In the genomic region with DNA sequence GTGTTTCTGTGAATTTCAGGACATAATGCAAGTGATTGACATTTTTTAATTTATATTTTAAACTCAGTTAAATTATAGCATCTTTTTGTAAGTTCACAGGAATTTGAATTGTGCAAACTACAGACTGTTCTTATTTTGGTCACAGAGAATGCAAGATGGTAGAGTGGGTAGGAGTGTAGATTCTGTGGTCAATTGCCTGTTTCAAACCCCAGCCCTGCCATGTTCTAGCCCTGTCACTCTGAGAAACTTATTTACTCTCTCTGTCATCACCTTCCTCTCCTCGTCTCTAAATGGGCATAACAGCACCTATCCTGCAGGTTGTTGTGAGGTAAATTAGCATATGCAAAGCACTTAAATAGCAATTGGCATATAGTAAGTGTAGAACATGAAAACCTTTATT, we compare ENCODE assay signal across 16 cellular contexts.
DNase-seq lines count a peak whose midpoint lies in the region; ATAC-seq and TF ChIP-seq lines count a peak whose summit lies in the region.
"Had no signal": no experiment of that assay in that cellular context is flagged by ENCODE, and none has a peak within 500 bp of the region (broad histone marks: within the 10 kb centered on the region; RNA-seq: fewer than 3 reads in every experiment).

No MANE protein-coding gene starts in this region.

- no peak overlapping the region for H3K27ac Mint-ChIP-seq in WTC11
- no peak overlapping the region for H3K27ac Mint-ChIP-seq in activated T-helper 1 cell treated with anti-CD3 and anti-CD28 coated beads, Interleukin-12 subunit alpha, Interleukin-12 subunit beta, Interleukin-2, Interleukin-4 antibody, amounts not matched to agents 30 ng/mL and 10 ng/mL and 1 ng/mL, durations not matched to agents 14 hours and 24 hours and 36 hours
- H3K27ac Mint-ChIP-seq: B cell; CD4-positive, alpha-beta T cell; CD8-positive, alpha-beta T cell had no signal

- peak; percentile 8 for DNase-seq in NCI-H146 (lab: John Stamatoyannopoulos, UW)
- no peak for DNase-seq in NCI-H146 treated with DMSO at 0.1 percent for 48 hours (lab: John Stamatoyannopoulos, UW; ENCODE audit: unreplicated experiment)
- no peak for DNase-seq in WTC11 (ENCODE audit: low spot score)
- peak; percentile 10 for DNase-seq in iPS-NIHi11 (ENCODE audit: low spot score)
- no peak for DNase-seq in activated T-helper 1 cell treated with anti-CD3 and anti-CD28 coated beads, Interleukin-12 subunit alpha, Interleukin-12 subunit beta, Interleukin-2, Interleukin-4 antibody, amounts not matched to agents 30 ng/mL and 10 ng/mL and 1 ng/mL, durations not matched to agents 14 hours and 24 hours and 36 hours (ENCODE audit: low spot score)
- DNase-seq in glomerular visceral epithelial cell (ENCODE audit: extremely low spot score): no peak
- DNase-seq: AML-193; Caco-2; Calu3; CD4-positive, alpha-beta T cell; CD8-positive, alpha-beta T cell; DMS79 treated with DMSO at 0.1 percent for 48 hours; GF-D8 had no signal

- no peaks in the 10 kb centered on the region for H3K27me3 Mint-ChIP-seq in WTC11 (ENCODE audit: low read depth)
- no peaks in the 10 kb centered on the region for H3K27me3 Mint-ChIP-seq in activated T-helper 1 cell treated with anti-CD3 and anti-CD28 coated beads, Interleukin-12 subunit alpha, Interleukin-12 subunit beta, Interleukin-2, Interleukin-4 antibody, amounts not matched to agents 30 ng/mL and 10 ng/mL and 1 ng/mL, durations not matched to agents 14 hours and 24 hours and 36 hours (ENCODE audit: insufficient read depth)
- H3K27me3 Mint-ChIP-seq: B cell; CD4-positive, alpha-beta T cell had no signal

- intact Hi-C loops in activated T-helper 1 cell treated with anti-CD3 and anti-CD28 coated beads, Interleukin-12 subunit alpha, Interleukin-12 subunit beta, Interleukin-2, Interleukin-4 antibody, amounts not matched to agents 30 ng/mL and 10 ng/mL and 1 ng/mL, durations not matched to agents 14 hours and 24 hours and 36 hours (cut with micrococcal nuclease): no loop called here

- no peak overlapping the region for H3K4me3 Mint-ChIP-seq in WTC11
- no peak overlapping the region for H3K4me3 Mint-ChIP-seq in activated T-helper 1 cell treated with anti-CD3 and anti-CD28 coated beads, Interleukin-12 subunit alpha, Interleukin-12 subunit beta, Interleukin-2, Interleukin-4 antibody, amounts not matched to agents 30 ng/mL and 10 ng/mL and 1 ng/mL, durations not matched to agents 14 hours and 24 hours and 36 hours
- H3K4me3 Mint-ChIP-seq: B cell; CD4-positive, alpha-beta T cell; CD8-positive, alpha-beta T cell had no signal

- CTCF ChIA-PET in WTC11 (lab: Charles Lee): no interaction called here

- H3K4me1 Mint-ChIP-seq in WTC11: peaks cover 17% of the 10 kb centered on the region
- H3K4me1 Mint-ChIP-seq in activated T-helper 1 cell treated with anti-CD3 and anti-CD28 coated beads, Interleukin-12 subunit alpha, Interleukin-12 subunit beta, Interleukin-2, Interleukin-4 antibody, amounts not matched to agents 30 ng/mL and 10 ng/mL and 1 ng/mL, durations not matched to agents 14 hours and 24 hours and 36 hours (ENCODE audit: low read depth): no peaks in the 10 kb centered on the region

- POLR2A ChIA-PET in WTC11 (lab: Charles Lee): no interaction called here

- ATAC-seq in WTC11 (peak; percentile 28), HG03097 (IDR thresholded peaks at IDR 0.05; ENCODE audit: low FRiP score, unreplicated experiment) (no peak)
- ATAC-seq: A549; CD8-positive, alpha-beta T cell had no signal

- H3K9me3 Mint-ChIP-seq in WTC11: peaks cover 4% of the 10 kb centered on the region
- no peaks in the 10 kb centered on the region for H3K9me3 Mint-ChIP-seq in activated T-helper 1 cell treated with anti-CD3 and anti-CD28 coated beads, Interleukin-12 subunit alpha, Interleukin-12 subunit beta, Interleukin-2, Interleukin-4 antibody, amounts not matched to agents 30 ng/mL and 10 ng/mL and 1 ng/mL, durations not matched to agents 14 hours and 24 hours and 36 hours
- H3K9me3 Mint-ChIP-seq: CD4-positive, alpha-beta T cell had no signal

- no peak for TF ChIP-seq CTCF in WTC11 (IDR thresholded peaks at IDR 0.05)

- no peaks in the 10 kb centered on the region for H3K36me3 Mint-ChIP-seq in WTC11
- no peaks in the 10 kb centered on the region for H3K36me3 Mint-ChIP-seq in activated T-helper 1 cell treated with anti-CD3 and anti-CD28 coated beads, Interleukin-12 subunit alpha, Interleukin-12 subunit beta, Interleukin-2, Interleukin-4 antibody, amounts not matched to agents 30 ng/mL and 10 ng/mL and 1 ng/mL, durations not matched to agents 14 hours and 24 hours and 36 hours (ENCODE audit: low read depth)
- H3K36me3 Mint-ChIP-seq: CD8-positive, alpha-beta T cell had no signal

TF ChIP-seq in WTC11, 78 proteins besides CTCF, POLR2A, EP300 and RAD21:
- no peak for TF ChIP-seq ELF4 (CRISPR knock-in tag; IDR thresholded peaks at IDR 0.05; ENCODE audit: low read depth)
- no peak for TF ChIP-seq ZNF263 (CRISPR knock-in tag; IDR thresholded peaks at IDR 0.05; ENCODE audit: low read depth)
- TF ChIP-seq MXD4 (CRISPR knock-in tag; IDR thresholded peaks at IDR 0.05; ENCODE audit: borderline replicate concordance): no peak
- TF ChIP-seq, protein P1, sequence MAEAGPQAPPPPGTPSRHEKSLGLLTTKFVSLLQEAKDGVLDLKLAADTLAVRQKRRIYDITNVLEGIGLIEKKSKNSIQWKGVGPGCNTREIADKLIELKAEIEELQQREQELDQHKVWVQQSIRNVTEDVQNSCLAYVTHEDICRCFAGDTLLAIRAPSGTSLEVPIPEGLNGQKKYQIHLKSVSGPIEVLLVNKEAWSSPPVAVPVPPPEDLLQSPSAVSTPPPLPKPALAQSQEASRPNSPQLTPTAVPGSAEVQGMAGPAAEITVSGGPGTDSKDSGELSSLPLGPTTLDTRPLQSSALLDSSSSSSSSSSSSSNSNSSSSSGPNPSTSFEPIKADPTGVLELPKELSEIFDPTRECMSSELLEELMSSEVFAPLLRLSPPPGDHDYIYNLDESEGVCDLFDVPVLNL (CRISPR knock-in tag; IDR thresholded peaks at IDR 0.05; ENCODE audit: borderline replicate concordance, low read depth): no peak
- TF ChIP-seq CBFB (CRISPR knock-in tag; IDR thresholded peaks at IDR 0.05; ENCODE audit: low read depth): no peak
- TF ChIP-seq, protein P2, sequence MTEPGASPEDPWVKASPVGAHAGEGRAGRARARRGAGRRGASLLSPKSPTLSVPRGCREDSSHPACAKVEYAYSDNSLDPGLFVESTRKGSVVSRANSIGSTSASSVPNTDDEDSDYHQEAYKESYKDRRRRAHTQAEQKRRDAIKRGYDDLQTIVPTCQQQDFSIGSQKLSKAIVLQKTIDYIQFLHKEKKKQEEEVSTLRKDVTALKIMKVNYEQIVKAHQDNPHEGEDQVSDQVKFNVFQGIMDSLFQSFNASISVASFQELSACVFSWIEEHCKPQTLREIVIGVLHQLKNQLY (CRISPR knock-in tag; IDR thresholded peaks at IDR 0.05): no peak
- TF ChIP-seq ESRRA (CRISPR knock-in tag; IDR thresholded peaks at IDR 0.05; ENCODE audit: borderline replicate concordance): no peak
- no peak for TF ChIP-seq NFE2L1 (CRISPR knock-in tag; IDR thresholded peaks at IDR 0.05)
- no peak for TF ChIP-seq ZNF121 (CRISPR knock-in tag; IDR thresholded peaks at IDR 0.05)
- no peak for TF ChIP-seq IRF2 (CRISPR knock-in tag; IDR thresholded peaks at IDR 0.05; ENCODE audit: borderline replicate concordance, low read depth)
- TF ChIP-seq, protein P3, sequence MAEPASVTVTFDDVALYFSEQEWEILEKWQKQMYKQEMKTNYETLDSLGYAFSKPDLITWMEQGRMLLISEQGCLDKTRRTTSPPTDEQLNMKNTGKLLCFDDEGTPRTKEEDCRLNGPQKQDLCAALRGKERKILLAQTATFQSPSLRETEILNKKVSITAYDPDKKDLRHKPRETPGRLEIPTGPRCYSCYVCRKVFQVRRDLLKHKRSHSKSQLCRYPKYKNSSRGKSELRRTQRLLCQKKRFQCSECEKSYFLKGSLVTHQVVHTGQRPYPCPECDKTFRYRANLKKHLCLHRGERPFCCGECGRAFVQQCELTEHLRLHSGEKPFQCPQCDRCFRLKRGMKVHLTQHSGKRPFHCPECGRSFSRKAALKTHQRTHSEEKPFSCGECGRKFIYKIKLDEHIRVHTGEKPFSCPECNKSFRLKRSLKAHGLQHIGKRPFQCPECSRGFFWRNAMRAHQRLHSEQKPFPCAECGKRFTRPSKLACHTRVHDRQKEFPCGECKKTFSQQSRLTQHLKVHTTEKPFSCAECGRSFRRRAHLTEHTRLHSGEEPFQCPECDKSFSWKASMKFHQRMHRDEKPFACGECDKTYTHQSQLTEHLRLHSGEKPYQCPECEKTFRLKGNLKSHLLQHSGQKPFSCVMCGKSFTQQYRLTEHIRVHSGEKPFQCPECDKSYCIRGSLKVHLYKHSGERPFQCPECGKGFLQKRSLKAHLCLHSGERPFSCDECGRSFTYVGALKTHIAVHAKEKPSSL (CRISPR knock-in tag; conservative IDR thresholded peaks at IDR 0.05): no peak

Comparison
In these comparisons a context has a peak if more than half of its experiments do, and no peak if none do; other contexts are left out.
1. DNase-seq: peak in NCI-H146 (single experiment) and iPS-NIHi11 (single experiment); none in NCI-H146 treated with DMSO at 0.1 percent for 48 hours (single experiment), WTC11 (single experiment), activated T-helper 1 cell treated with anti-CD3 and anti-CD28 coated beads, Interleukin-12 subunit alpha, Interleukin-12 subunit beta, Interleukin-2, Interleukin-4 antibody, amounts not matched to agents 30 ng/mL and 10 ng/mL and 1 ng/mL, durations not matched to agents 14 hours and 24 hours and 36 hours (single experiment) and glomerular visceral epithelial cell (single experiment).